In the genomic region with DNA sequence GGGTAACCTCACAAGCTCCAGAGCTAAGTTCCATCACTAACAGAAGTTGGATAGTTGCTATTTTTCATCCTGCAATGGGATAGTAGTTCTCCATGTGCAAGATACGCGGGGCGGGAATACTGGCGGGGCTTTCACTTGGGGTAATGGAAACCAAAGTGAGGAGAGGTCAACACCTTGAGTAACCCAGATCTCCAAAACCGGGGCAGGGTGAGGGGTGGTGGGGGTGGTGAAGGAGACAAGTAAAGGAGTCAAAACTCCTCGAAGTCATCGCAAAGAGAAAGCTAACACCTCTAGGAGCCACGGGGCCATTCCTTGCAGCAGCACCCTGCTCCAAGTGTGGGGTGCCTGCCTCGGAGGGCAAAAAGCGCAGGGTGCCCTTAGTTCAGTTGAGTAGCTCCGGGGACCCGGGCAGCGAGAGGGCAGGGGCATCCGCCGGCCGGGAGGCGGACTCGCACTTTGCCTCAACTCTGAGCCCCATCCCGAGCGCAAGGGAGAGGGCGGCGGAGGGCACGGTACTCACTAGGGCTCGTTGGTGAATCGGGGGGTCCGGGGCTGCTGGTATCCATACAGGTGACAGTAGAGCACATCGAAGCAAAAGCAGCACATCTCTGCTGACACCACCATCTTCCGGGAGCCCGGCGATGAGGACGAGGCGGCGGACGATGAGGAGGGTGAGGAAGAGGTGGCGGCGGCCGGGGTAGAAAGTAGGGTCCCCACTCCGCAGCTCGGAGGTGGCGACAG, we compare ENCODE assay signal across 9 cellular contexts. TPM values are rescaled to one million over a fixed set of nuclear protein-coding genes. Genes with fewer than 3 reads are reported as not detected.
A peak's percentile ranks its signal among the peaks of the same experiment; 100 is the strongest.
DNase-seq lines count a peak whose midpoint lies in the region; ATAC-seq and TF ChIP-seq lines count a peak whose summit lies in the region.
"Had no signal": no experiment of that assay in that cellular context is flagged by ENCODE, and none has a peak within 500 bp of the region (broad histone marks: within the 10 kb centered on the region; RNA-seq: fewer than 3 reads in every experiment).

No MANE protein-coding gene starts in this region.

- peaks cover 21% of the 10 kb centered on the region for H3K4me1 ChIP-seq in PC-3 (ENCODE audit: insufficient read depth, low read length)

- H3K9ac ChIP-seq in PC-3 (ENCODE audit: low read length), result peak overlapping the region; percentile 92

- H3F3A ChIP-seq in PC-3 (ENCODE audit: low read length, unreplicated experiment), result no peaks in the 10 kb centered on the region

- no peak for TF ChIP-seq CTCF in PC-3 (conservative IDR thresholded peaks at IDR 0.05; ENCODE audit: low read depth, low read length)
- no peak for TF ChIP-seq CTCF in progenitor cell of endocrine pancreas (IDR thresholded peaks at IDR 0.05; ENCODE audit: unreplicated experiment)

- H3K4me2 ChIP-seq in PC-3 (ENCODE audit: low read length), result peak overlapping the region; percentile 84

- peak overlapping the region; percentile 91 for H3K4me3 Mint-ChIP-seq in activated naive CD4-positive, alpha-beta T cell treated with anti-CD3 and anti-CD28 coated beads, Interleukin-2, amount 50 U/mL, for 24 hours
- peak overlapping the region; percentile 85 for H3K4me3 Mint-ChIP-seq in progenitor cell of endocrine pancreas (ENCODE audit: low read depth)

- no peaks in the 10 kb centered on the region for H3K9me2 ChIP-seq in PC-3 (replicated peaks; ENCODE audit: low read length)

- peaks cover 25% of the 10 kb centered on the region for H4K20me1 ChIP-seq in PC-3 (ENCODE audit: low read length)

- intact Hi-C loops in PC-3 (cut with micrococcal nuclease), result loop anchor here (2.0 to 5.0 kb wide), 3 partner anchors 35 to 105 kb away; no protein-coding TSS in a partner anchor
- intact Hi-C loops in left cardiac atrium (cut with DNase I), result no loop called here

- peaks cover 32% of the 10 kb centered on the region for H3K4me1 Mint-ChIP-seq in activated naive CD4-positive, alpha-beta T cell treated with anti-CD3 and anti-CD28 coated beads, Interleukin-2, amount 50 U/mL, for 24 hours
- H3K4me1 Mint-ChIP-seq in progenitor cell of endocrine pancreas (ENCODE audit: low read depth), result peaks cover 34% of the 10 kb centered on the region

- H3K4me3 ChIP-seq in PC-3 (ENCODE audit: low read length), result peak overlapping the region; percentile 77

- H3K27me3 Mint-ChIP-seq in activated naive CD4-positive, alpha-beta T cell treated with anti-CD3 and anti-CD28 coated beads, Interleukin-2, amount 50 U/mL, for 24 hours, result no peaks in the 10 kb centered on the region
- H3K27me3 Mint-ChIP-seq in progenitor cell of endocrine pancreas, result no peaks in the 10 kb centered on the region

- BruUV-seq in PC-3 (replicated peaks; lab: Mats Ljungman, UMichigan), result TSS peak; percentile 30

- H3K36me3 ChIP-seq in PC-3 (ENCODE audit: low read depth, low read length), result no peaks in the 10 kb centered on the region

- DNase-seq in PC-3, result no peak
- DNase-seq in left cardiac atrium, result peak; percentile 19
- DNase-seq in progenitor cell of endocrine pancreas (ENCODE audit: low spot score, unreplicated experiment), result peak; percentile 25
- no peak for DNase-seq in NCI-H1436 (lab: John Stamatoyannopoulos, UW)
- no peak for DNase-seq in ecto neural progenitor cell (ENCODE audit: low spot score)

- H3K9me3 Mint-ChIP-seq in activated naive CD4-positive, alpha-beta T cell treated with anti-CD3 and anti-CD28 coated beads, Interleukin-2, amount 50 U/mL, for 24 hours, result no peaks in the 10 kb centered on the region
- no peaks in the 10 kb centered on the region for H3K9me3 Mint-ChIP-seq in progenitor cell of endocrine pancreas (ENCODE audit: low read depth)

- POLR2A ChIA-PET in PC-3 (lab: Charles Lee; ENCODE audit: unreplicated experiment), result interaction anchor here (1.0 kb wide), 1 partner anchor 33 kb away, joined by 3 read pairs; no protein-coding TSS in a partner anchor

- H3K9me3 ChIP-seq in PC-3 (ENCODE audit: low read length), result no peaks in the 10 kb centered on the region

- peak overlapping the region; percentile 62 for H3K27ac ChIP-seq in PC-3 (ENCODE audit: low read length)

- CTCF ChIA-PET in PC-3 (lab: Charles Lee), result interaction anchor here (1.6 kb wide), 1 partner anchor 107 kb away, joined by 5 read pairs; no protein-coding TSS in a partner anchor

- H2AFZ ChIP-seq in PC-3 (ENCODE audit: low read length), result peak overlapping the region; percentile 83

- ATAC-seq in GM18505 (IDR thresholded peaks at IDR 0.05; ENCODE audit: unreplicated experiment) (peak; percentile 13), HG02642 (IDR thresholded peaks at IDR 0.05; ENCODE audit: poor library complexity, unreplicated experiment) (peak; percentile 26), PC-3 (peak; percentile 22), left cardiac atrium (peak; percentile 51 to 67)

- H3K27me3 ChIP-seq in PC-3 (ENCODE audit: low read length), result no peaks in the 10 kb centered on the region

- H3K79me2 ChIP-seq in PC-3 (ENCODE audit: low read length), result peaks cover 56% of the 10 kb centered on the region

- no peaks in the 10 kb centered on the region for H3K36me3 Mint-ChIP-seq in activated naive CD4-positive, alpha-beta T cell treated with anti-CD3 and anti-CD28 coated beads, Interleukin-2, amount 50 U/mL, for 24 hours
- no peaks in the 10 kb centered on the region for H3K36me3 Mint-ChIP-seq in progenitor cell of endocrine pancreas (ENCODE audit: insufficient read depth)

- H3K27ac Mint-ChIP-seq in activated naive CD4-positive, alpha-beta T cell treated with anti-CD3 and anti-CD28 coated beads, Interleukin-2, amount 50 U/mL, for 24 hours, result peak overlapping the region; percentile 88
- peak overlapping the region; percentile 93 for H3K27ac Mint-ChIP-seq in progenitor cell of endocrine pancreas

- no peak for TF ChIP-seq POLR2A in GM18505 (IDR thresholded peaks at IDR 0.05; ENCODE audit: borderline replicate concordance, extremely low read depth, insufficient read depth, insufficient read length)

RNA-seq across cellular contexts. Expression of a gene that starts 0.6 kb away (rescaled TPM):
- total RNA-seq in PC-3 (2014; rRNA removed) (12.7 and 14.2 TPM in 2 replicates), left cardiac atrium (1 to 10 TPM; 2.4 to 2.5 TPM), progenitor cell of endocrine pancreas (26.7 and 27.8 TPM in 2 replicates)

RNA-seq across cellular contexts. Expression of a gene that starts 41.4 kb away (rescaled TPM):
- total RNA-seq in PC-3 (2014; rRNA removed), result 0.23 and 0.29 TPM in 2 replicates
- total RNA-seq in left cardiac atrium, result under 1 TPM; 0.15 to 0.63 TPM
- 1.4 and 1.5 TPM in 2 replicates for total RNA-seq in progenitor cell of endocrine pancreas
- total RNA-seq: pulmonary artery endothelial cell had no signal

Comparison
In these comparisons a context has a peak if more than half of its experiments do, and no peak if none do; other contexts are left out.
1. DNase-seq: peak in left cardiac atrium (single experiment) and progenitor cell of endocrine pancreas (single experiment); none in PC-3 (single experiment), NCI-H1436 (single experiment) and ecto neural progenitor cell (single experiment).
2. Peak in every context shown above with its lines, with median percentiles within 50 percentile points of each other: ATAC-seq.